In the genomic region with DNA sequence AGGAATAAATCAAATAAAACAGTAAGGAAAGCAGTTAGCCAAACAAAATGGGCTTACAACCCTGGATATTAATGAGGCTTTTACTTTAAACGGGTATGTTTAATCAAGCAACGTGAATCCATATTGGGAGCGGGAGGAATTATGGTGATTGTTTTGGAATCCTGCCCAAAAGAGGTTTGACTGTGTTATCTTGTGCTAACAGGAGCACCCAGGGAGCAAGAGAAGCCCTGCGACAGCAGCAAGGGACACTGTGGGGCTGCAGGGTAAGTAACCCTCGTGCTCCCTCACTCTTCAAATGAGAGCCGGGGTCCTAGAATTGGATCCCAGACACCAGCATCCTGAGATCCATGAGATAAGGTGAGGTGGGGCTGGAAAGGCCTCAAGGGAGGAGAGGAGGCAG, we compare ENCODE assay signal across 27 cellular contexts.
DNase-seq lines count a peak whose midpoint lies in the region; ATAC-seq and TF ChIP-seq lines count a peak whose summit lies in the region.
"Had no signal": no experiment of that assay in that cellular context is flagged by ENCODE, and none has a peak within 500 bp of the region (broad histone marks: within the 10 kb centered on the region; RNA-seq: fewer than 3 reads in every experiment).

No MANE protein-coding gene starts in this region.

- H3K27me3 ChIP-seq in prostate gland (replicated peaks; ENCODE audit: insufficient read depth): no peaks in the 10 kb centered on the region
- H3K27me3 ChIP-seq in ascending aorta: no peaks in the 10 kb centered on the region
- H3K27me3 ChIP-seq: upper lobe of right lung had no signal

- no peaks in the 10 kb centered on the region for H3K36me3 Mint-ChIP-seq in activated T-cell treated with anti-CD3 and anti-CD28 coated beads, Interleukin-2, amount 50 U/mL, for 24 hours (ENCODE audit: low read depth)
- H3K36me3 Mint-ChIP-seq: CD14-positive monocyte; natural killer cell treated with Interleukin-12 subunit alpha and Interleukin-12 subunit beta and Interleukin-15 and Interleukin-18, amount 100 ng/mL, for 72 hours had no signal

- peaks cover 22% of the 10 kb centered on the region for H3K27me3 Mint-ChIP-seq in activated T-cell treated with anti-CD3 and anti-CD28 coated beads, Interleukin-2, amount 50 U/mL, for 24 hours

- no peak overlapping the region for H3K27ac ChIP-seq in prostate gland
- no peak overlapping the region for H3K27ac ChIP-seq in ascending aorta
- H3K27ac ChIP-seq: lower lobe of right lung, SK-N-MC, spleen, upper lobe of right lung had no signal

- no peaks in the 10 kb centered on the region for H3K4me1 Mint-ChIP-seq in activated T-cell treated with anti-CD3 and anti-CD28 coated beads, Interleukin-2, amount 50 U/mL, for 24 hours (ENCODE audit: low read depth)
- H3K4me1 Mint-ChIP-seq: activated T-helper 17 cell treated with anti-CD3 and anti-CD28 coated beads, Interleukin-2, amount 50 U/mL, for 72 hours; CD14-positive monocyte had no signal

- DNase-seq in NCI-H1092 (lab: John Stamatoyannopoulos, UW) (peak; percentile 52), NCI-H2081 (lab: John Stamatoyannopoulos, UW) (peak; percentile 65 to 89), SHP77 treated with DMSO at 0.1 percent for 48 hours (lab: John Stamatoyannopoulos, UW) (peak; percentile 16), prostate gland (ENCODE audit: low spot score) (peak; percentile 61), ascending aorta (ENCODE audit: low spot score in 2 of 2) (no peak)
- no peak for DNase-seq in activated T-cell treated with anti-CD3 and anti-CD28 coated beads, Interleukin-2, amount 50 U/mL, for 24 hours
- DNase-seq: activated CD4-positive, alpha-beta T cell treated with anti-CD3 and anti-CD28 coated beads, Interleukin-2, amount 50 U/mL, for 48 hours; activated CD8-positive, alpha-beta memory T cell treated with anti-CD3 and anti-CD28 coated beads, Interleukin-2, amount 50 U/mL, for 4 hours; activated naive CD4-positive, alpha-beta T cell treated with anti-CD3 and anti-CD28 coated beads, Interleukin-2, amount 50 U/mL, for 16 hours; amygdala; Calu3; cortex of kidney; effector memory CD8-positive, alpha-beta T cell; erythroblast; glutamatergic neuron; lower lobe of right lung; NCI-H2171; retina; spleen; substantia nigra; upper lobe of right lung had no signal

- H3K27ac Mint-ChIP-seq in activated T-cell treated with anti-CD3 and anti-CD28 coated beads, Interleukin-2, amount 50 U/mL, for 24 hours: no peak overlapping the region
- H3K27ac Mint-ChIP-seq: activated T-helper 17 cell treated with anti-CD3 and anti-CD28 coated beads, Interleukin-2, amount 50 U/mL, for 72 hours; CD14-positive monocyte; effector memory CD8-positive, alpha-beta T cell; natural killer cell treated with Interleukin-12 subunit alpha and Interleukin-12 subunit beta and Interleukin-15 and Interleukin-18, amount 100 ng/mL, for 72 hours had no signal

- H3K9me3 Mint-ChIP-seq in activated T-cell treated with anti-CD3 and anti-CD28 coated beads, Interleukin-2, amount 50 U/mL, for 24 hours: no peaks in the 10 kb centered on the region
- H3K9me3 Mint-ChIP-seq: activated T-helper 17 cell treated with anti-CD3 and anti-CD28 coated beads, Interleukin-2, amount 50 U/mL, for 72 hours; effector memory CD8-positive, alpha-beta T cell; natural killer cell treated with Interleukin-12 subunit alpha and Interleukin-12 subunit beta and Interleukin-15 and Interleukin-18, amount 100 ng/mL, for 72 hours had no signal

- no peaks in the 10 kb centered on the region for H3K36me3 ChIP-seq in prostate gland
- H3K36me3 ChIP-seq in ascending aorta: no peaks in the 10 kb centered on the region
- H3K36me3 ChIP-seq: lower lobe of right lung, spleen, upper lobe of right lung had no signal

- no peak overlapping the region for H3K4me3 ChIP-seq in prostate gland
- no peak overlapping the region for H3K4me3 ChIP-seq in ascending aorta
- H3K4me3 ChIP-seq: lower lobe of right lung, SK-N-MC, spleen, upper lobe of right lung had no signal

- no peak for TF ChIP-seq POLR2A in prostate gland (IDR thresholded peaks at IDR 0.05)
- TF ChIP-seq POLR2A in GM18505 (IDR thresholded peaks at IDR 0.05; ENCODE audit: borderline replicate concordance, extremely low read depth, insufficient read depth, insufficient read length): no peak

- ATAC-seq in GM18505 (IDR thresholded peaks at IDR 0.05; ENCODE audit: unreplicated experiment): no peak
- ATAC-seq: activated T-helper 17 cell treated with anti-CD3 and anti-CD28 coated beads, Interleukin-2, amount 50 U/mL, for 72 hours; effector memory CD8-positive, alpha-beta T cell; HCT116; lower lobe of right lung; natural killer cell treated with Interleukin-12 subunit alpha and Interleukin-12 subunit beta and Interleukin-15 and Interleukin-18, amount 100 ng/mL, for 72 hours; upper lobe of right lung had no signal

- TF ChIP-seq CTCF in prostate gland (IDR thresholded peaks at IDR 0.05) (no peak), ascending aorta (IDR thresholded peaks at IDR 0.05) (no peak)

- H3K4me1 ChIP-seq in prostate gland (replicated peaks) (no peaks in the 10 kb centered on the region), ascending aorta (no peaks in the 10 kb centered on the region)
- H3K4me1 ChIP-seq: lower lobe of right lung, spleen, upper lobe of right lung had no signal

- no peak overlapping the region for H3K4me3 Mint-ChIP-seq in activated T-cell treated with anti-CD3 and anti-CD28 coated beads, Interleukin-2, amount 50 U/mL, for 24 hours
- H3K4me3 Mint-ChIP-seq: activated T-helper 17 cell treated with anti-CD3 and anti-CD28 coated beads, Interleukin-2, amount 50 U/mL, for 72 hours; CD14-positive monocyte; effector memory CD8-positive, alpha-beta T cell; natural killer cell treated with Interleukin-12 subunit alpha and Interleukin-12 subunit beta and Interleukin-15 and Interleukin-18, amount 100 ng/mL, for 72 hours had no signal

- intact Hi-C loops in prostate gland (cut with DNase I): no loop called here
- intact Hi-C loops in ascending aorta (cut with DNase I): no loop called here

- WGBS in prostate gland: 31% methylated on average over 6 of the region's 6 CpGs

- no peaks in the 10 kb centered on the region for H3K9me3 ChIP-seq in prostate gland
- no peaks in the 10 kb centered on the region for H3K9me3 ChIP-seq in ascending aorta
- H3K9me3 ChIP-seq: lower lobe of right lung, spleen, upper lobe of right lung had no signal

Comparison
In these comparisons a context has a peak if more than half of its experiments do, and no peak if none do; other contexts are left out.
1. DNase-seq: peak in NCI-H1092 (single experiment), NCI-H2081 (2 of 2), SHP77 treated with DMSO at 0.1 percent for 48 hours (single experiment) and prostate gland (single experiment); none in activated T-cell treated with anti-CD3 and anti-CD28 coated beads, Interleukin-2, amount 50 U/mL, for 24 hours (single experiment) and ascending aorta (0 of 2).